Comparison of ENCODE assay signal across 8 cellular contexts in genomic region chr10:63521389-63522128, GRCh38. TPM values are rescaled to one million over a fixed set of nuclear protein-coding genes. Genes with fewer than 3 reads are reported as not detected.
A peak's percentile ranks its signal among the peaks of the same experiment; 100 is the strongest.
DNase-seq lines count a peak whose midpoint lies in the region; ATAC-seq and TF ChIP-seq lines count a peak whose summit lies in the region.

Gene REEP3, plus strand, starts transcription at chr10:63521401. Its CDS starts 145 bp downstream, at chr10:63521546.

- peak within 1 kb of the TSS; percentile 79 for H3K4me2 ChIP-seq in parathyroid adenoma (ENCODE audit: low read length)

- TF ChIP-seq POLR2A in upper lobe of left lung (IDR thresholded peaks at IDR 0.05), result peak in 2 of 4 donors; percentile 73 to 80

- peak within 1 kb of the TSS; percentile 81 for H3K9ac ChIP-seq in parathyroid adenoma

- peaks cover 57% of the 10 kb centered on the region for H3K79me2 ChIP-seq in parathyroid adenoma

- H3K4me1 ChIP-seq in parathyroid adenoma, result peaks cover 28% of the 10 kb centered on the region
- peaks cover 30 to 58% (median 37%) of the 10 kb centered on the region in 4 donors for H3K4me1 ChIP-seq in upper lobe of left lung

- peak within 1 kb of the TSS; percentile 88 for H2AFZ ChIP-seq in parathyroid adenoma

- no peaks in the 10 kb centered on the region for H3K27me3 ChIP-seq in parathyroid adenoma (ENCODE audit: control insufficient read depth, insufficient read depth, low read length)
- no peaks in the 10 kb centered on the region for H3K27me3 ChIP-seq in upper lobe of left lung

- 1% methylated on average over 62 of the region's 99 CpGs; no CpG with 5 or more reads in 1 of the 2 donors for WGBS in upper lobe of left lung, 2 donors

- peak; percentile 84 for DNase-seq in ELF-1 (ENCODE audit: low read depth, low spot score)
- DNase-seq in HuH-7 (ENCODE audit: low spot score), result peak; percentile 51
- DNase-seq in SKM-1 treated with dmso at 0.1 percent for 144 hours (lab: John Stamatoyannopoulos, UW; ENCODE audit: unreplicated experiment), result peak; percentile 58
- DNase-seq in activated naive CD8-positive, alpha-beta T cell treated with anti-CD3 and anti-CD28 coated beads, Interleukin-2, amount 50 U/mL, for 16 hours (ENCODE audit: low read depth, low spot score), result peak; percentile 10
- peak; percentile 81 for DNase-seq in Right ventricle myocardium superior
- DNase-seq in upper lobe of left lung, result peak; percentile 56 to 94

- peak within 1 kb of the TSS; percentile 77 for H3K4me3 ChIP-seq in parathyroid adenoma (ENCODE audit: low read depth, low read length)
- peak within 1 kb of the TSS; percentile 78 to 91 (median 88) for H3K4me3 ChIP-seq in upper lobe of left lung

- H3K9me3 ChIP-seq in parathyroid adenoma (ENCODE audit: control insufficient read depth, low read length) (no peaks in the 10 kb centered on the region), upper lobe of left lung (peaks cover 0 to 3% (median 0%) of the 10 kb centered on the region in 4 donors)

- H3K27ac ChIP-seq in parathyroid adenoma, result peak within 1 kb of the TSS; percentile 95
- peak within 1 kb of the TSS; percentile 99 to 100 (median 99) for H3K27ac ChIP-seq in upper lobe of left lung

- H3K36me3 ChIP-seq in parathyroid adenoma (ENCODE audit: control insufficient read depth, insufficient read depth, low read length) (no peaks in the 10 kb centered on the region), upper lobe of left lung (no peaks in the 10 kb centered on the region)

- intact Hi-C loops in Right ventricle myocardium superior (cut with DNase I), result loop anchor here (5.0 to 10.0 kb wide), 3 partner anchors 54 to 193 kb away; partner anchors contain the start of gene JMJD1C

- ATAC-seq in GM21515 (IDR thresholded peaks at IDR 0.05; ENCODE audit: unreplicated experiment) (peak; percentile 68), Right ventricle myocardium superior (ENCODE audit: poor library complexity) (peak; percentile 90), upper lobe of left lung (ENCODE audit: low FRiP score in 2 of 2) (peak; percentile 84 to 93)

- TF ChIP-seq CTCF in parathyroid adenoma (IDR thresholded peaks at IDR 0.05), result no peak
- TF ChIP-seq CTCF in upper lobe of left lung (IDR thresholded peaks at IDR 0.05), result no peak

- no peak for TF ChIP-seq EP300 in upper lobe of left lung (IDR thresholded peaks at IDR 0.05)

RNA-seq across cellular contexts. Expression of gene REEP3, which starts in this region (rescaled TPM):
- total RNA-seq in Right ventricle myocardium superior (14.0 TPM), upper lobe of left lung (10 to 100 TPM; 23.6 to 63.9 (median 41.8) TPM)

Comparison
In these comparisons a context has a peak if more than half of its experiments do, and no peak if none do; other contexts are left out.
1. Peak in every context shown above with its lines: DNase-seq, ATAC-seq, H3K4me3 ChIP-seq and H3K27ac ChIP-seq.
2. DNase-seq: peak in every context shown above with its lines; median percentile 84 in ELF-1; 81 in Right ventricle myocardium superior; 75 in upper lobe of left lung; 58 in SKM-1 treated with dmso at 0.1 percent for 144 hours; 51 in HuH-7; 10 in activated naive CD8-positive, alpha-beta T cell treated with anti-CD3 and anti-CD28 coated beads, Interleukin-2, amount 50 U/mL, for 16 hours.